1 cellular context compared by ENCODE assay signal in the genomic region with DNA sequence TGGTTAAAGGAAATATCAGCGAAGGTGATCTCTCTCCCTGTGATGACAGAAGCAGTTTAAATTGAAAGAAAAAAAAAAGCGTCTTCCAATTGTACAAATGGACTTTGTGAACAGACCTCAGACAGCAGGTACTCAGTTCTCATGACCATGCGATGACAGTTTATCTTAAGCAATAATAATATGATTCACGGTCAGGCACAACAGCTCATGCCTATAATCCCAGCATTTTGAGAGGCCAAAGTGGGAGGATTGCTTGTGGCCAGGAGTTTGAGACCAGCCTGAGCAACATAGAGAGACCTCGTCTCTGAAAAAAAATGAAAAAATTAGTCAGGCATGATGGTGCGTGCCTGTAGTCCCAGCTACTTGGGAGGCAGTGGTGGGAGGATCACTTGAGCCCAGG.
TF ChIP-seq lines count a peak whose summit lies in the region.

No MANE protein-coding gene starts in this region.

TF ChIP-seq in WTC11, 78 proteins besides CTCF, POLR2A, EP300 and RAD21 (continued from another document):
- TF ChIP-seq ZNF425 (CRISPR knock-in tag; conservative IDR thresholded peaks at IDR 0.05) = no peak
